Comparison of ENCODE assay signal across 6 cellular contexts in genomic region chr3:184320099-184320445, GRCh38. TPM values are rescaled to one million over a fixed set of nuclear protein-coding genes. Genes with fewer than 3 reads are reported as not detected.
DNase-seq lines count a peak whose midpoint lies in the region; ATAC-seq, FAIRE-seq and TF ChIP-seq lines count a peak whose summit lies in the region.

No MANE protein-coding gene starts in this region.

- peaks cover 34% of the 10 kb centered on the region for H3K4me1 ChIP-seq in A673 (ENCODE audit: insufficient read depth, low read length, poor library complexity, severe bottlenecking)
- no peaks in the 10 kb centered on the region for H3K4me1 ChIP-seq in urinary bladder (ENCODE audit: insufficient read depth)

- H3K36me3 ChIP-seq in A673 (ENCODE audit: insufficient read depth, low read length, poor library complexity, severe bottlenecking) (peaks cover 72% of the 10 kb centered on the region), urinary bladder (ENCODE audit: insufficient read depth) (peaks cover 12% of the 10 kb centered on the region)

- peaks cover 67% of the 10 kb centered on the region for H3K36me3 Mint-ChIP-seq in activated naive CD8-positive, alpha-beta T cell treated with anti-CD3 and anti-CD28 coated beads for 36 hours

- no peaks in the 10 kb centered on the region for H3K9me3 Mint-ChIP-seq in activated naive CD8-positive, alpha-beta T cell treated with anti-CD3 and anti-CD28 coated beads for 36 hours

- peak overlapping the region; percentile 74 for H3K27ac ChIP-seq in A673 (ENCODE audit: low read depth, low read length, poor library complexity, severe bottlenecking)
- H3K27ac ChIP-seq in urinary bladder (ENCODE audit: low read depth), result peak overlapping the region; percentile 69

- no peaks in the 10 kb centered on the region for H3K27me3 Mint-ChIP-seq in activated naive CD8-positive, alpha-beta T cell treated with anti-CD3 and anti-CD28 coated beads for 36 hours

- TF ChIP-seq CTCF in A673 (conservative IDR thresholded peaks at IDR 0.05; ENCODE audit: low read depth, low read length), result no peak

- no peak for FAIRE-seq in GM12892 (lab: Jason Lieb, UNC)

- H3K4me3 ChIP-seq in A673 (ENCODE audit: low read depth, low read length, poor library complexity, severe bottlenecking), result no peak overlapping the region
- H3K4me3 ChIP-seq in urinary bladder (ENCODE audit: low read depth, low read length), result no peak overlapping the region

- H3K4me1 Mint-ChIP-seq in activated naive CD8-positive, alpha-beta T cell treated with anti-CD3 and anti-CD28 coated beads for 36 hours, result peaks cover 38% of the 10 kb centered on the region

- DNase-seq in A673 (ENCODE audit: low spot score) (peak; percentile 96), NCI-H1092 (lab: John Stamatoyannopoulos, UW) (peak; percentile 79), left colon (peak; percentile 94 to 97), GM12892 (ENCODE audit: insufficient read length) (no peak)
- DNase-seq in activated naive CD8-positive, alpha-beta T cell treated with anti-CD3 and anti-CD28 coated beads for 36 hours, result peak; percentile 58

- BruUV-seq in A673 (replicated peaks; lab: Mats Ljungman, UMichigan), result no TSS peak

- CTCF ChIA-PET in A673 (lab: Charles Lee), result no interaction called here

- no peaks in the 10 kb centered on the region for H3K9me3 ChIP-seq in A673 (ENCODE audit: low read depth, low read length, poor library complexity, severe bottlenecking)

- H3K27me3 ChIP-seq in A673 (replicated peaks; ENCODE audit: insufficient read depth, low read depth, low read length, poor library complexity), result no peaks in the 10 kb centered on the region

- peak; percentile 84 for ATAC-seq in left colon

- H3K27ac Mint-ChIP-seq in activated naive CD8-positive, alpha-beta T cell treated with anti-CD3 and anti-CD28 coated beads for 36 hours, result no peak overlapping the region

- POLR2A ChIA-PET in A673 (lab: Charles Lee; ENCODE audit: low non-redundant PET), result no interaction called here

- intact Hi-C loops in A673 (cut with micrococcal nuclease; ENCODE audit: unreplicated experiment), result no loop called here
- intact Hi-C loops in left colon (cut with DNase I, micrococcal nuclease), result no loop called here

- WGBS in urinary bladder, result 0% methylated on average over 4 of the region's 4 CpGs

- no peak overlapping the region for H3K4me3 Mint-ChIP-seq in activated naive CD8-positive, alpha-beta T cell treated with anti-CD3 and anti-CD28 coated beads for 36 hours

- no peak for TF ChIP-seq POLR2A in GM12892 (IDR thresholded peaks at IDR 0.05; ENCODE audit: low read depth, low read length)

RNA-seq across cellular contexts. Expression of gene EIF4G1, which starts 5.7 kb away (rescaled TPM):
- total RNA-seq in A673 (2021), result 475 and 559 TPM in 2 replicates
- 100 to 1,000 TPM; 644 to 660 TPM for total RNA-seq in activated naive CD8-positive, alpha-beta T cell treated with anti-CD3 and anti-CD28 coated beads for 36 hours
- total RNA-seq in left colon, result 100 to 1,000 TPM; 245 to 322 TPM
- total RNA-seq in urinary bladder, result 117 TPM
- 224 TPM for polyA plus RNA-seq in urinary bladder
- 124 TPM for polyA plus RNA-seq in GM12892 (2012; ENCODE audit: missing spikeins)

RNA-seq across cellular contexts. Expression of gene FAM131A, which starts 17.3 kb away (rescaled TPM):
- total RNA-seq in A673 (2021) (15.1 and 23.2 TPM in 2 replicates), left colon (10 to 100 TPM; 16.2 to 20.9 TPM), urinary bladder (15.9 TPM)
- total RNA-seq in activated naive CD8-positive, alpha-beta T cell treated with anti-CD3 and anti-CD28 coated beads for 36 hours, result 1 to 10 TPM; 2.1 to 3.4 TPM
- 31.0 TPM for polyA plus RNA-seq in urinary bladder
- 1.6 TPM for polyA plus RNA-seq in GM12892 (2012; ENCODE audit: missing spikeins)

RNA-seq across cellular contexts. Expression of gene PSMD2, which starts 21.0 kb away (rescaled TPM):
- total RNA-seq in A673 (2021) (622 and 645 TPM in 2 replicates), left colon (100 to 1,000 TPM; 174 to 187 TPM), urinary bladder (121 TPM)
- total RNA-seq in activated naive CD8-positive, alpha-beta T cell treated with anti-CD3 and anti-CD28 coated beads for 36 hours, result 100 to 1,000 TPM; 257 to 282 TPM
- polyA plus RNA-seq in urinary bladder, result 205 TPM
- 110 TPM for polyA plus RNA-seq in GM12892 (2012; ENCODE audit: missing spikeins)

RNA-seq across cellular contexts. Expression of gene CLCN2, which starts 41.3 kb away (rescaled TPM):
- total RNA-seq in A673 (2021) (11.2 and 14.8 TPM in 2 replicates), left colon (10 to 100 TPM; 73.2 to 89.9 TPM), urinary bladder (4.7 TPM)
- 1 to 10 TPM; 5.0 to 6.8 TPM for total RNA-seq in activated naive CD8-positive, alpha-beta T cell treated with anti-CD3 and anti-CD28 coated beads for 36 hours
- polyA plus RNA-seq in urinary bladder, result 4.8 TPM
- polyA plus RNA-seq in GM12892 (2012; ENCODE audit: missing spikeins), result 1.2 TPM

RNA-seq across cellular contexts. Expression of gene POLR2H, which starts 41.4 kb away (rescaled TPM):
- 92.1 and 92.6 TPM in 2 replicates for total RNA-seq in A673 (2021)
- total RNA-seq in activated naive CD8-positive, alpha-beta T cell treated with anti-CD3 and anti-CD28 coated beads for 36 hours, result 100 to 1,000 TPM; 175 to 177 TPM
- 10 to 100 TPM; 96.7 to 96.8 TPM for total RNA-seq in left colon
- total RNA-seq in urinary bladder, result 45.9 TPM
- polyA plus RNA-seq in urinary bladder, result 59.7 TPM
- 138 TPM for polyA plus RNA-seq in GM12892 (2012; ENCODE audit: missing spikeins)
